Comparison of ENCODE assay signal across 29 cellular contexts in the genomic region with DNA sequence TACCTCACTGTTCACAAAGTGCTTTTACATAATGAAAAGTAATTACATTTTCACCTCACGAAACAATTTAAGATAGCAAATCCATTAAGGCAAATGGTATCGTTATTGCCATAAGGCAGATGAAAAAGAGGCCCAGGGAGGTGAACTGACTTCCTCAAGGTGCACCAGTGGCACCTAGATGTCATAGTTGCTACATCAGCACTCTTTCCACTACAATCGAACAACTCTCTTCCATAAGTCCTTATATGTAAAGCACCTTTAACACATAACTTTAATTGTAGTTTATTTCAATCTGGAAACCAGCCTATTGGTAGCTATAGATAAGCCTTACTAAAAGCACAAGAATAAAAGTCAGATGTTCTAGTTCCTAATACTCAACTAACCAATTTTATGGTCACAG.
"Had no signal": no experiment of that assay in that cellular context is flagged by ENCODE, and none has a peak within 500 bp of the region (broad histone marks: within the 10 kb centered on the region; RNA-seq: fewer than 3 reads in every experiment).

No MANE protein-coding gene starts in this region.

- H3K9me3 ChIP-seq: ascending aorta, body of pancreas, Peyer's patch, SJCRH30, SK-N-SH had no signal

- H3K27me3 Mint-ChIP-seq: activated B cell treated with CpG ODN at 0.5 μM for 24 hours; activated CD4-positive, alpha-beta T cell treated with anti-CD3 and anti-CD28 coated beads, Interleukin-2, amount 10 ng/mL, durations not matched to agents 24 days and 14 days; activated CD8-positive, alpha-beta memory T cell treated with anti-CD3 and anti-CD28 coated beads, Interleukin-2, amount 10 ng/mL, durations not matched to agents 7 days and 5 days; activated naive CD8-positive, alpha-beta T cell treated with anti-CD3 and anti-CD28 coated beads, Interleukin-2, amount 50 U/mL, for 24 hours; activated T-cell treated with anti-CD3 and anti-CD28 coated beads, Interleukin-2, amount 50 U/mL, for 24 hours; central memory CD8-positive, alpha-beta T cell had no signal

- H3K4me3 Mint-ChIP-seq: activated B cell treated with CpG ODN at 0.5 μM for 24 hours; activated CD4-positive, alpha-beta T cell treated with anti-CD3 and anti-CD28 coated beads, Interleukin-2, amount 10 ng/mL, durations not matched to agents 24 days and 14 days; activated CD8-positive, alpha-beta memory T cell treated with anti-CD3 and anti-CD28 coated beads, Interleukin-2, amount 10 ng/mL, durations not matched to agents 7 days and 5 days; activated naive CD8-positive, alpha-beta T cell treated with anti-CD3 and anti-CD28 coated beads, Interleukin-2, amount 50 U/mL, for 24 hours; activated T-cell treated with anti-CD3 and anti-CD28 coated beads, Interleukin-2, amount 50 U/mL, for 24 hours; activated T-helper 1 cell treated with anti-CD3 and anti-CD28 coated beads, Interleukin-12 subunit alpha, Interleukin-12 subunit beta, Interleukin-2, Interleukin-4 antibody, amounts not matched to agents 30 ng/mL and 10 ng/mL and 1 ng/mL, durations not matched to agents 14 hours and 24 hours and 36 hours; central memory CD8-positive, alpha-beta T cell had no signal

- H3K4me3 ChIP-seq: ascending aorta, body of pancreas, Peyer's patch, SJCRH30 had no signal

- H3K27ac ChIP-seq: ascending aorta, body of pancreas, Peyer's patch, RWPE1, SJCRH30 had no signal

- H3K36me3 ChIP-seq: Peyer's patch had no signal

- ATAC-seq: activated CD8-positive, alpha-beta memory T cell treated with anti-CD3 and anti-CD28 coated beads, Interleukin-2, amount 10 ng/mL, durations not matched to agents 7 days and 5 days; activated naive CD4-positive, alpha-beta T cell treated with anti-CD3 and anti-CD28 coated beads, Interleukin-2, amount 50 U/mL, for 72 hours; activated naive CD8-positive, alpha-beta T cell treated with anti-CD3 and anti-CD28 coated beads, Interleukin-2, amount 50 U/mL, for 24 hours; body of pancreas had no signal

- H3K27me3 ChIP-seq: ascending aorta, body of pancreas, Peyer's patch, SJCRH30 had no signal

- H3K9me3 Mint-ChIP-seq: activated B cell treated with CpG ODN at 0.5 μM for 24 hours; activated CD4-positive, alpha-beta T cell treated with anti-CD3 and anti-CD28 coated beads, Interleukin-2, amount 10 ng/mL, durations not matched to agents 24 days and 14 days; activated naive CD4-positive, alpha-beta T cell treated with anti-CD3 and anti-CD28 coated beads, Interleukin-2, amount 50 U/mL, for 72 hours; activated naive CD8-positive, alpha-beta T cell treated with anti-CD3 and anti-CD28 coated beads, Interleukin-2, amount 50 U/mL, for 24 hours; activated T-cell treated with anti-CD3 and anti-CD28 coated beads, Interleukin-2, amount 50 U/mL, for 24 hours; activated T-helper 1 cell treated with anti-CD3 and anti-CD28 coated beads, Interleukin-12 subunit alpha, Interleukin-12 subunit beta, Interleukin-2, Interleukin-4 antibody, amounts not matched to agents 30 ng/mL and 10 ng/mL and 1 ng/mL, durations not matched to agents 14 hours and 24 hours and 36 hours; central memory CD8-positive, alpha-beta T cell had no signal

- H3K4me1 ChIP-seq: ascending aorta, Peyer's patch, SJCRH30 had no signal

- H3K27ac Mint-ChIP-seq: activated B cell treated with CpG ODN at 0.5 μM for 24 hours; activated CD4-positive, alpha-beta T cell treated with anti-CD3 and anti-CD28 coated beads, Interleukin-2, amount 10 ng/mL, durations not matched to agents 24 days and 14 days; activated CD8-positive, alpha-beta memory T cell treated with anti-CD3 and anti-CD28 coated beads, Interleukin-2, amount 10 ng/mL, durations not matched to agents 7 days and 5 days; activated naive CD4-positive, alpha-beta T cell treated with anti-CD3 and anti-CD28 coated beads, Interleukin-2, amount 50 U/mL, for 72 hours; activated naive CD8-positive, alpha-beta T cell treated with anti-CD3 and anti-CD28 coated beads, Interleukin-2, amount 50 U/mL, for 24 hours; activated T-cell treated with anti-CD3 and anti-CD28 coated beads, Interleukin-2, amount 50 U/mL, for 24 hours; activated T-helper 1 cell treated with anti-CD3 and anti-CD28 coated beads, Interleukin-12 subunit alpha, Interleukin-12 subunit beta, Interleukin-2, Interleukin-4 antibody, amounts not matched to agents 30 ng/mL and 10 ng/mL and 1 ng/mL, durations not matched to agents 14 hours and 24 hours and 36 hours had no signal

- H3K4me2 ChIP-seq: SK-N-SH had no signal

- FAIRE-seq: bronchial epithelial cell had no signal

- H3K9ac ChIP-seq: SK-N-SH had no signal

- H3K36me3 Mint-ChIP-seq: activated naive CD4-positive, alpha-beta T cell treated with anti-CD3 and anti-CD28 coated beads, Interleukin-2, amount 50 U/mL, for 72 hours had no signal

- DNase-seq: activated B cell treated with CpG ODN at 0.5 μM for 24 hours; activated CD4-positive, alpha-beta T cell treated with anti-CD3 and anti-CD28 coated beads for 1 hour; activated CD4-positive, alpha-beta T cell treated with anti-CD3 and anti-CD28 coated beads, Interleukin-2, amount 10 ng/mL, durations not matched to agents 24 days and 14 days; activated CD4-positive, alpha-beta T cell treated with anti-CD3 and anti-CD28 coated beads, Interleukin-2, amount 50 U/mL, for 48 hours; activated CD8-positive, alpha-beta memory T cell treated with anti-CD3 and anti-CD28 coated beads, Interleukin-2, amount 10 ng/mL, durations not matched to agents 7 days and 5 days; activated effector memory CD4-positive, alpha-beta T cell treated with Interleukin-2 at 50 U/mL for 16 hours; activated naive CD4-positive, alpha-beta T cell treated with Interleukin-2 at 50 U/mL for 16 hours; activated naive CD8-positive, alpha-beta T cell treated with anti-CD3 and anti-CD28 coated beads, Interleukin-2, amount 50 U/mL, for 24 hours; activated T-cell treated with anti-CD3 and anti-CD28 coated beads, Interleukin-2, amount 50 U/mL, for 24 hours; amniotic stem cell; body of pancreas; MM.1S; NCI-H1105; NCI-H1436; NCI-H1694 treated with DMSO at 0.1 percent for 48 hours; NCI-H2029 treated with DMSO at 0.1 percent for 48 hours; NCI-H345; NCI-H510A; NCI-H526 treated with DMSO at 0.1 percent for 48 hours; Peyer's patch; Right ventricle myocardium superior; SJCRH30; SK-N-SH had no signal
